Comparison of ENCODE assay signal across 1 cellular context in the genomic region with DNA sequence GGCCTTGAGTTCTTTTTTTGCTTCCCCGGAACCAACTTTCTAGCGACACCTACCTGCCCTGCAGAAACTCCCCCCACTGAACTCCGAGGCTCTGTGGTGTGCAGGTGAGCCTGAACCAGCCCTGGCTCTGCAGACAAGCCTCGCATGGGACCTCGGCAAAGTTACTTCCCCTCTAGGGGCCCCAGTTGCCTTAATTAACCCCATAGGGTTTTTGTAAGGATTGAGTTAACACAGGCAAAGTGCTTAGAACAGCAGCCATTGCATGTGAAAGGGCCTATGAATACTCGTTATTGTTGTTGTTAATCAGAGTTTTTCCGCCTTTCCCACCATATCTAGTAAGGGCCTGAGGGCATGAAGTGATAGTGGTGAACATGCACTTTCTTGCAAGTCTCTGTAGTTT.
TF ChIP-seq lines count a peak whose summit lies in the region.

No MANE protein-coding gene starts in this region.

TF ChIP-seq in WTC11, 78 proteins besides CTCF, POLR2A, EP300 and RAD21:
- peak; percentile 37; the same call in 1 of the 2 replicates for TF ChIP-seq ZMAT4 (CRISPR knock-in tag; IDR thresholded peaks at IDR 0.05)
- no peak for TF ChIP-seq HMGA2 (CRISPR knock-in tag; IDR thresholded peaks at IDR 0.05)
